In genomic region chr5:14809369-14810144, GRCh38 we compare ENCODE assay signal across 8 cellular contexts.
DNase-seq lines count a peak whose midpoint lies in the region; ATAC-seq and TF ChIP-seq lines count a peak whose summit lies in the region.

No MANE protein-coding gene starts in this region.

- DNase-seq in SW 1271 (lab: John Stamatoyannopoulos, UW) (peak; percentile 95 to 98), inferior parietal cortex (ENCODE audit: extremely low spot score) (peak; percentile 63), progenitor cell of endocrine pancreas (ENCODE audit: low spot score, unreplicated experiment) (no peak), DMS114 treated with DMSO at 0.1 percent for 48 hours (lab: John Stamatoyannopoulos, UW; ENCODE audit: unreplicated experiment) (no peak)
- peak; percentile 44 for DNase-seq in activated naive CD8-positive, alpha-beta T cell treated with anti-CD3 and anti-CD28 coated beads, Interleukin-2, amount 50 U/mL, for 16 hours (ENCODE audit: low read depth, low spot score)
- DNase-seq in stimulated activated CD4-positive, alpha-beta T cell treated with anti-CD3 and anti-CD28 coated beads, Interleukin-1b, Interleukin-23, amount 100 ng/mL, for 48 hours, result peak; percentile 84

- H3K27ac Mint-ChIP-seq in progenitor cell of endocrine pancreas, result no peak overlapping the region

- H3K27me3 Mint-ChIP-seq in progenitor cell of endocrine pancreas, result no peaks in the 10 kb centered on the region

- H3K4me1 Mint-ChIP-seq in progenitor cell of endocrine pancreas (ENCODE audit: low read depth), result peaks cover 13% of the 10 kb centered on the region

- peaks cover 2% of the 10 kb centered on the region for H3K36me3 Mint-ChIP-seq in progenitor cell of endocrine pancreas (ENCODE audit: insufficient read depth)

- peaks cover 9% of the 10 kb centered on the region for H3K9me3 Mint-ChIP-seq in progenitor cell of endocrine pancreas (ENCODE audit: low read depth)

- peak; percentile 98 for ATAC-seq in GM19025 (IDR thresholded peaks at IDR 0.05; ENCODE audit: low read depth, unreplicated experiment)
- peak; percentile 98 for ATAC-seq in HG03196 (IDR thresholded peaks at IDR 0.05; ENCODE audit: unreplicated experiment)

- no peak for TF ChIP-seq CTCF in progenitor cell of endocrine pancreas (IDR thresholded peaks at IDR 0.05; ENCODE audit: unreplicated experiment)

- H3K4me3 Mint-ChIP-seq in progenitor cell of endocrine pancreas (ENCODE audit: low read depth), result no peak overlapping the region

Comparison
In these comparisons a context has a peak if more than half of its experiments do, and no peak if none do; other contexts are left out.
1. DNase-seq: peak in SW 1271 (2 of 2), activated naive CD8-positive, alpha-beta T cell treated with anti-CD3 and anti-CD28 coated beads, Interleukin-2, amount 50 U/mL, for 16 hours (single experiment), inferior parietal cortex (single experiment) and stimulated activated CD4-positive, alpha-beta T cell treated with anti-CD3 and anti-CD28 coated beads, Interleukin-1b, Interleukin-23, amount 100 ng/mL, for 48 hours (single experiment); none in progenitor cell of endocrine pancreas (single experiment) and DMS114 treated with DMSO at 0.1 percent for 48 hours (single experiment).